ENCODE assay signal across 12 cellular contexts in the genomic region with DNA sequence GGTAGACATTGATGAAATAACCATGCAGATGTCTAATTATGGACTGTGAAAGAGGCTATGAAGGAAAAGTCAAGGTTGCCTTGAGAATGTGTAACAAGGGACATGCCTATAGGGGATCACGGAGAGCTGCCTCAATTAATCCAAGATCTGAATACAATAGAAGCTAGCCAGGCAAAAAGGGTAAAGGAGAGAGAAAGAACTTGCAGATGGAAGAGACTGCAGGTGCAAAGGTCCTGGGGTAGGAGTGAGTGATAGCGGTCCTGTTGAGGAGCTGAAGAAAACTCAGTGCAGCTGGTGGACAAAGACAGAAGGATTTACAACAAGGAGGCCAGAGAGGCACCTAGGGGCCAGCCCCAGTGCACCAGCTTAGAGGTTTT. TPM values are rescaled to one million over a fixed set of nuclear protein-coding genes. Genes with fewer than 3 reads are reported as not detected.
DNase-seq lines count a peak whose midpoint lies in the region; ATAC-seq and TF ChIP-seq lines count a peak whose summit lies in the region.
"Had no signal": no experiment of that assay in that cellular context is flagged by ENCODE, and none has a peak within 500 bp of the region (broad histone marks: within the 10 kb centered on the region; RNA-seq: fewer than 3 reads in every experiment).

No MANE protein-coding gene starts in this region.

- H3K27ac Mint-ChIP-seq in activated naive CD4-positive, alpha-beta T cell treated with anti-CD3 and anti-CD28 coated beads, Interleukin-2, amount 50 U/mL, for 72 hours, result peak overlapping the region; percentile 39 to 92

- peak overlapping the region; percentile 87 for H2AK5ac ChIP-seq in IMR-90 (ENCODE audit: low read depth, low read length)

- H3K36me3 ChIP-seq in BLaER1 treated with 17β-estradiol and CSF1 and Interleukin-3, amounts not matched to agents 10 nM and 100 nM, result peaks cover 0 to 20% (median under 1%) of the 10 kb centered on the region in 11 experiments; a peak in 9 of 22 replicates
- no peaks in the 10 kb centered on the region for H3K36me3 ChIP-seq in IMR-90 (ENCODE audit: control insufficient read depth, insufficient read depth, low read length)
- no peaks in the 10 kb centered on the region for H3K36me3 ChIP-seq in mucosa of rectum (ENCODE audit: control insufficient read depth in 2 of 2, insufficient read depth in 2 of 2, low read length in 2 of 2)
- H3K36me3 ChIP-seq in transverse colon, result no peaks in the 10 kb centered on the region

- dilution Hi-C loops in IMR-90 (cut with HindIII; ENCODE audit: low sequenced_read_pairs, unreplicated experiment), result no loop called here

- in situ Hi-C loops in IMR-90 (cut with MboI; ENCODE audit: low sequenced_read_pairs), result no loop called here
- in situ Hi-C loops in transverse colon (cut with MboI; ENCODE audit: low pct_ligation_motif_present in 1 of 4, low pct_unique_long_range_greater_than_20kb in 1 of 4, low sequenced_read_pairs in 3 of 4), result no loop called here

- no peak overlapping the region for H2AFZ ChIP-seq in IMR-90 (replicated peaks; ENCODE audit: low read length, poor library complexity)

- H2BK15ac ChIP-seq in IMR-90 (ENCODE audit: low read depth, low read length), result peak overlapping the region; percentile 52; the same call in 1 of the 3 replicates

- peaks cover 0 to 61% of the 10 kb centered on the region in 2 donors for H3K36me3 Mint-ChIP-seq in activated naive CD4-positive, alpha-beta T cell treated with anti-CD3 and anti-CD28 coated beads, Interleukin-2, amount 50 U/mL, for 72 hours

- peaks cover 0 to 32% (median 0%) of the 10 kb centered on the region in 11 experiments; a peak in 5 of 22 replicates for H3K27me3 ChIP-seq in BLaER1 treated with 17β-estradiol and CSF1 and Interleukin-3, amounts not matched to agents 10 nM and 100 nM
- no peaks in the 10 kb centered on the region for H3K27me3 ChIP-seq in IMR-90 (ENCODE audit: control insufficient read depth, insufficient read depth, low read length)
- peaks cover 0 to 3% of the 10 kb centered on the region in 2 donors for H3K27me3 ChIP-seq in mucosa of rectum (ENCODE audit: control insufficient read depth in 2 of 2, insufficient read depth in 2 of 2, low read length in 2 of 2)
- H3K27me3 ChIP-seq in transverse colon, result no peaks in the 10 kb centered on the region

- intact Hi-C loops in IMR-90 (cut with micrococcal nuclease), result no loop called here
- intact Hi-C loops in transverse colon (cut with DNase I; ENCODE audit: low total_unique reads), result no loop called here

- DNase-seq in IMR-90 (no peak), transverse colon (no peak), NCI-H1092 (lab: John Stamatoyannopoulos, UW) (no peak)
- no peak for DNase-seq in activated naive CD4-positive, alpha-beta T cell treated with anti-CD3 and anti-CD28 coated beads, Interleukin-2, amount 50 U/mL, for 72 hours (ENCODE audit: low spot score in 2 of 2)
- DNase-seq in stimulated activated CD4-positive, alpha-beta T cell treated with anti-CD3 and anti-CD28 coated beads, Interleukin-15, amount 100 ng/mL, for 24 hours, result no peak
- DNase-seq: caudate nucleus, NCI-H82 had no signal

- 100% methylated on average over 1 of the region's 2 CpGs; no CpG with 5 or more reads in 1 of the 2 experiments for WGBS in IMR-90 (ENCODE audit: extremely low coverage in 2 of 2, insufficient read length in 1 of 2), 2 experiments
- WGBS in transverse colon (ENCODE audit: low coverage in 1 of 2), 2 donors, result 72 to 100% methylated on average over 1 to 2 of the region's 2 CpGs

- CTCF ChIA-PET in IMR-90 (lab: Yijun Ruan, JAX), result no interaction called here

- H3K23ac ChIP-seq in IMR-90 (ENCODE audit: low read depth, low read length), result no peak overlapping the region

- peak overlapping the region; percentile 75 for H2BK5ac ChIP-seq in IMR-90 (ENCODE audit: low read depth, low read length, poor library complexity, severe bottlenecking)

- peak overlapping the region; percentile 86 for H2AK9ac ChIP-seq in IMR-90 (replicated peaks; ENCODE audit: low read depth, low read length, poor library complexity)

- H3K56ac ChIP-seq in IMR-90 (ENCODE audit: extremely low read depth, insufficient read depth, low read length), result no peak overlapping the region

- H4K91ac ChIP-seq in IMR-90 (ENCODE audit: insufficient read depth, low read depth, low read length), result peak overlapping the region; percentile 48

- H3K4me3 ChIP-seq in BLaER1 treated with 17β-estradiol and CSF1 and Interleukin-3, amounts not matched to agents 10 nM and 100 nM, result peak overlapping the region in 9 of 10 experiments; percentile 16 to 63 (median 52); a peak in 16 of 20 replicates
- no peak overlapping the region for H3K4me3 ChIP-seq in IMR-90 (ENCODE audit: insufficient read depth, low read depth, low read length)
- H3K4me3 ChIP-seq in mucosa of rectum (ENCODE audit: low read length in 2 of 2), result peak overlapping the region in 1 of 2 donors; percentile 39
- no peak overlapping the region for H3K4me3 ChIP-seq in transverse colon

- peaks cover 5 to 10% of the 10 kb centered on the region in 2 experiments; a peak in 2 of 4 replicates for H3K79me1 ChIP-seq in IMR-90 (ENCODE audit: low read depth in 1 of 2, low read length in 2 of 2)

- TF ChIP-seq CTCF in IMR-90 (conservative IDR thresholded peaks at IDR 0.05; ENCODE audit: low read depth, low read length) (no peak), transverse colon (IDR thresholded peaks at IDR 0.05) (no peak)

- peaks cover 59 to 99% (median 89%) of the 10 kb centered on the region in 10 experiments for H3K4me1 ChIP-seq in BLaER1 treated with 17β-estradiol and CSF1 and Interleukin-3, amounts not matched to agents 10 nM and 100 nM
- H3K4me1 ChIP-seq in IMR-90 (ENCODE audit: control insufficient read depth, insufficient read depth, low read length) (peaks cover 29% of the 10 kb centered on the region), mucosa of rectum (ENCODE audit: control insufficient read depth in 2 of 2, insufficient read depth in 2 of 2, low read length in 2 of 2) (peaks cover 13 to 24% of the 10 kb centered on the region in 2 donors), transverse colon (peaks cover 0 to 29% (median 11%) of the 10 kb centered on the region in 4 donors)

- POLR2A ChIA-PET in IMR-90 (lab: Charles Lee; ENCODE audit: unreplicated experiment), result no interaction called here

- peak overlapping the region; percentile 79 for H2BK120ac ChIP-seq in IMR-90 (ENCODE audit: low read depth, low read length)

- peak overlapping the region; percentile 81 for H3K4ac ChIP-seq in IMR-90 (ENCODE audit: low read depth, low read length)

- TF ChIP-seq RAD21 in IMR-90 (IDR thresholded peaks at IDR 0.05; ENCODE audit: low read length), result no peak

- H3K9me3 Mint-ChIP-seq in activated naive CD4-positive, alpha-beta T cell treated with anti-CD3 and anti-CD28 coated beads, Interleukin-2, amount 50 U/mL, for 72 hours, result peaks cover 0 to 17% of the 10 kb centered on the region in 2 donors

- peak overlapping the region; percentile 3 to 62 for H4K8ac ChIP-seq in IMR-90 (ENCODE audit: low read depth in 2 of 2, low read length in 2 of 2)

- peak overlapping the region; percentile 75; the same call in 1 of the 2 replicates for H3K14ac ChIP-seq in IMR-90 (replicated peaks; ENCODE audit: low read depth, low read length)

- no peak for TF ChIP-seq POLR2A in IMR-90 (IDR thresholded peaks at IDR 0.05; ENCODE audit: low read depth, low read length)
- no peak for TF ChIP-seq POLR2A in transverse colon (IDR thresholded peaks at IDR 0.05)

- H3K18ac ChIP-seq in IMR-90 (ENCODE audit: low read depth, low read length), result no peak overlapping the region

- peaks cover 28% of the 10 kb centered on the region for H3K9me1 ChIP-seq in IMR-90 (ENCODE audit: insufficient read depth, low read length)

- H3K4me2 ChIP-seq in BLaER1 treated with 17β-estradiol and CSF1 and Interleukin-3, amounts not matched to agents 10 nM and 100 nM, result peak overlapping the region; percentile 81 to 98 (median 92)
- H3K4me2 ChIP-seq in IMR-90 (ENCODE audit: low read depth, low read length), result no peak overlapping the region

- peak overlapping the region in 9 of 11 experiments; percentile 49 to 90 (median 81); a peak in 18 of 22 replicates for H3K27ac ChIP-seq in BLaER1 treated with 17β-estradiol and CSF1 and Interleukin-3, amounts not matched to agents 10 nM and 100 nM
- H3K27ac ChIP-seq in IMR-90 (ENCODE audit: insufficient read depth, low read length) (no peak overlapping the region), mucosa of rectum (ENCODE audit: low read depth in 2 of 2, low read length in 2 of 2) (peak overlapping the region; percentile 29 to 31), transverse colon (peak overlapping the region in 2 of 4 donors; percentile 28 to 37)
- H3K27ac ChIP-seq: C4-2B had no signal

- no peak for ATAC-seq in IMR-90 (ENCODE audit: low read depth)
- ATAC-seq in activated naive CD4-positive, alpha-beta T cell treated with anti-CD3 and anti-CD28 coated beads, Interleukin-2, amount 50 U/mL, for 72 hours, result no peak
- no peak for ATAC-seq in HG02973 (IDR thresholded peaks at IDR 0.05; ENCODE audit: unreplicated experiment)

- peak overlapping the region; percentile 22; the same call in 1 of the 2 replicates for H4K5ac ChIP-seq in IMR-90 (ENCODE audit: low read depth, low read length)

- BruUV-seq in IMR-90 (replicated peaks; lab: Mats Ljungman, UMichigan), result no TSS peak

- peak overlapping the region; percentile 35 for H2BK20ac ChIP-seq in IMR-90 (ENCODE audit: low read depth, low read length)

- H3K9me3 ChIP-seq in BLaER1 treated with 17β-estradiol and CSF1 and Interleukin-3, amounts not matched to agents 10 nM and 100 nM (replicated peaks in 1 of 11), result peaks cover 0 to 11% (median 0%) of the 10 kb centered on the region in 11 experiments; a peak in 4 of 22 replicates
- H3K9me3 ChIP-seq in IMR-90 (ENCODE audit: control insufficient read depth, insufficient read depth, low read length) (no peaks in the 10 kb centered on the region), mucosa of rectum (ENCODE audit: control insufficient read depth in 2 of 2, low read length in 2 of 2) (no peaks in the 10 kb centered on the region), transverse colon (no peaks in the 10 kb centered on the region)

- no peaks in the 10 kb centered on the region for H4K20me1 ChIP-seq in BLaER1 treated with 17β-estradiol and CSF1 and Interleukin-3, amounts not matched to agents 10 nM and 100 nM
- H4K20me1 ChIP-seq in IMR-90 (ENCODE audit: insufficient read depth, low read length), result no peaks in the 10 kb centered on the region

- no peak for TF ChIP-seq EP300 in transverse colon (IDR thresholded peaks at IDR 0.05; ENCODE audit: low read depth)

- peak overlapping the region in 10 of 11 experiments; percentile 16 to 80 (median 63); a peak in 17 of 22 replicates for H3K9ac ChIP-seq in BLaER1 treated with 17β-estradiol and CSF1 and Interleukin-3, amounts not matched to agents 10 nM and 100 nM
- no peak overlapping the region for H3K9ac ChIP-seq in IMR-90 (ENCODE audit: low read depth, low read length)
- H3K9ac ChIP-seq in mucosa of rectum (ENCODE audit: low read depth in 1 of 2, low read length in 2 of 2), result no peak overlapping the region

RNA-seq across cellular contexts. Expression of a gene that starts 15.9 kb away (rescaled TPM):
- 0.28 TPM in 1 of 2 replicates, not detected in the other for total RNA-seq in IMR-90 (2012; rRNA removed)
- polyA plus RNA-seq in IMR-90 (2012; rRNA removed), result 0.07 TPM in 1 of 2 replicates, not detected in the other
- polyA plus RNA-seq in IMR-90 (2012; cell fraction: cytosol; rRNA removed), result 0.07 and 0.08 TPM in 2 replicates
- 0.33 and 0.57 TPM in 2 replicates for polyA plus RNA-seq in IMR-90 (2012; cell fraction: nucleus; rRNA removed; ENCODE audit: low replicate concordance)
- total RNA-seq in activated naive CD4-positive, alpha-beta T cell treated with anti-CD3 and anti-CD28 coated beads, Interleukin-2, amount 50 U/mL, for 72 hours, result 10 to 100 TPM in 1 of 2 donors, 1 to 10 TPM in 1; 1.7 to 11.6 TPM
- total RNA-seq in transverse colon, result 1 to 10 TPM in 3 of 4 donors, not detected in 1; 1.2 to 4.2 (median 2.5) TPM
- total RNA-seq: subcutaneous adipose tissue had no signal

RNA-seq across cellular contexts. Expression of a gene that starts 48.0 kb away (rescaled TPM):
- total RNA-seq in IMR-90 (2012; rRNA removed) (0.28 and 0.36 TPM in 2 replicates), transverse colon (1 to 10 TPM in 2 of 4 donors, under 1 TPM in 1, not detected in 1; 0.14 to 5.4 (median 4.9) TPM)
- 0.14 and 0.22 TPM in 2 replicates for polyA plus RNA-seq in IMR-90 (2012; rRNA removed)
- polyA plus RNA-seq in IMR-90 (2012; cell fraction: cytosol; rRNA removed), result 0.16 TPM in 1 of 2 replicates, not detected in the other
- polyA plus RNA-seq in IMR-90 (2012; cell fraction: nucleus; rRNA removed; ENCODE audit: low replicate concordance), result 0.23 and 0.39 TPM in 2 replicates
- 100 to 1,000 TPM; 287 to 301 TPM for total RNA-seq in activated naive CD4-positive, alpha-beta T cell treated with anti-CD3 and anti-CD28 coated beads, Interleukin-2, amount 50 U/mL, for 72 hours

Comparison
In these comparisons a context has a peak if more than half of its experiments do, and no peak if none do; other contexts are left out.
1. H3K4me3 ChIP-seq: peak in BLaER1 treated with 17β-estradiol and CSF1 and Interleukin-3, amounts not matched to agents 10 nM and 100 nM (9 of 10); none in IMR-90 (single experiment) and transverse colon (0 of 4).
2. H3K9ac ChIP-seq: peak in BLaER1 treated with 17β-estradiol and CSF1 and Interleukin-3, amounts not matched to agents 10 nM and 100 nM (10 of 11); none in IMR-90 (single experiment) and mucosa of rectum (0 of 2).
3. RNA of a gene that starts 48.0 kb away (total RNA-seq): 287 to 301 TPM in activated naive CD4-positive, alpha-beta T cell treated with anti-CD3 and anti-CD28 coated beads, Interleukin-2, amount 50 U/mL, for 72 hours; 0.14 to 5.4 TPM in transverse colon and 0.28 to 0.36 TPM in IMR-90; every median in the first group is over 10 times any median in the second.